Comparison of ENCODE assay signal across 17 cellular contexts in the genomic region with DNA sequence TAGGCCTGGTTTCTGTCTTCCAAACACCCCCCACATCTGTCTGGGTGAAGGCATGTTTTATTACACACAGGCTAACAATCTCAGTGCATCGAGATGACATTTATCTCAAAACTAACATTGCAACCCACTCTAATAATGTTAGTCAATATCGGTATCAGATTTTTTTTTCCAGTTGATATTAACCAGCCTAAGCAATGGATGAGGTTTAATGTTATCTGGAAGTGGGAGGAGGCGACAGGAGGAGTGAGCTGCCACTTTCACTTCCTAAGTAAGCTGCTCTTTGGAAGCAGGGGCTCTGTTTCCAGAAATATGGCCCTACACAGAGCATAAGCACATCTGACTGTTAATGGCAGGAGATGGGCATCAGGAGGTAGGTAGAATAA. TPM values are rescaled to one million over a fixed set of nuclear protein-coding genes. Genes with fewer than 3 reads are reported as not detected.
DNase-seq lines count a peak whose midpoint lies in the region; ATAC-seq, FAIRE-seq and TF ChIP-seq lines count a peak whose summit lies in the region.
"Had no signal": no experiment of that assay in that cellular context is flagged by ENCODE, and none has a peak within 500 bp of the region (broad histone marks: within the 10 kb centered on the region; RNA-seq: fewer than 3 reads in every experiment).

No MANE protein-coding gene starts in this region.

- H3K9me3 Mint-ChIP-seq in astrocyte (ENCODE audit: unreplicated experiment) (no peaks in the 10 kb centered on the region), mesothelial cell of epicardium (no peaks in the 10 kb centered on the region)
- H3K9me3 Mint-ChIP-seq: activated naive CD4-positive, alpha-beta T cell treated with anti-CD3 and anti-CD28 coated beads, Interleukin-2, amount 50 U/mL, for 24 hours; T-cell had no signal

- no peaks in the 10 kb centered on the region for H3K9me3 ChIP-seq in right atrium auricular region
- no peaks in the 10 kb centered on the region for H3K9me3 ChIP-seq in astrocyte (ENCODE audit: insufficient read depth, low read depth, low read length)
- no peaks in the 10 kb centered on the region for H3K9me3 ChIP-seq in upper lobe of right lung
- H3K9me3 ChIP-seq in kidney (ENCODE audit: control insufficient read depth in 1 of 2, low read length in 2 of 2), result no peaks in the 10 kb centered on the region

- H3K27ac Mint-ChIP-seq in astrocyte (ENCODE audit: unreplicated experiment) (peak overlapping the region; percentile 50), mesothelial cell of epicardium (peak overlapping the region; percentile 79)
- H3K27ac Mint-ChIP-seq: activated naive CD4-positive, alpha-beta T cell treated with anti-CD3 and anti-CD28 coated beads, Interleukin-2, amount 50 U/mL, for 24 hours had no signal

- H3K79me2 ChIP-seq in astrocyte (ENCODE audit: insufficient read depth, low read length), result peaks cover 42% of the 10 kb centered on the region

- H3K27ac ChIP-seq in right atrium auricular region (peak overlapping the region; percentile 95 to 97), astrocyte (ENCODE audit: low read depth, low read length) (no peak overlapping the region), upper lobe of right lung (peak overlapping the region; percentile 68), kidney (ENCODE audit: low read depth in 2 of 2, low read length in 2 of 2) (no peak overlapping the region)

- H3K36me3 ChIP-seq in right atrium auricular region (no peaks in the 10 kb centered on the region), astrocyte (ENCODE audit: insufficient read depth, low read length) (no peaks in the 10 kb centered on the region), upper lobe of right lung (no peaks in the 10 kb centered on the region), kidney (ENCODE audit: control insufficient read depth in 1 of 2, insufficient read depth in 2 of 2, low read length in 2 of 2) (no peaks in the 10 kb centered on the region)

- H3K36me3 Mint-ChIP-seq in astrocyte (ENCODE audit: low read depth, unreplicated experiment), result peaks cover 11% of the 10 kb centered on the region
- no peaks in the 10 kb centered on the region for H3K36me3 Mint-ChIP-seq in mesothelial cell of epicardium

- no peak for TF ChIP-seq CTCF in right atrium auricular region (IDR thresholded peaks at IDR 0.05)
- no peak for TF ChIP-seq CTCF in astrocyte (IDR thresholded peaks at IDR 0.05; ENCODE audit: insufficient read depth, low read depth, low read length)
- no peak for TF ChIP-seq CTCF in mesothelial cell of epicardium (IDR thresholded peaks at IDR 0.05; ENCODE audit: unreplicated experiment)
- no peak for TF ChIP-seq CTCF in upper lobe of right lung (IDR thresholded peaks at IDR 0.05)
- no peak for TF ChIP-seq CTCF in kidney (IDR thresholded peaks at IDR 0.05; ENCODE audit: borderline replicate concordance, extremely low read depth, insufficient read depth)

- H3K4me2 ChIP-seq in astrocyte (ENCODE audit: low read length), result no peak overlapping the region

- intact Hi-C loops in left ventricle myocardium superior (cut with micrococcal nuclease), result no loop called here
- intact Hi-C loops in upper lobe of right lung (cut with DNase I), result no loop called here
- intact Hi-C loops in kidney (cut with DNase I), result no loop called here

- H3K4me3 ChIP-seq in right atrium auricular region, result no peak overlapping the region
- no peak overlapping the region for H3K4me3 ChIP-seq in astrocyte (ENCODE audit: insufficient read depth, low read depth, low read length)
- H3K4me3 ChIP-seq in upper lobe of right lung, result no peak overlapping the region
- no peak overlapping the region for H3K4me3 ChIP-seq in kidney (ENCODE audit: low read length in 2 of 2)

- DNase-seq in right atrium auricular region (ENCODE audit: low spot score) (peak; percentile 51), left ventricle myocardium superior (no peak), astrocyte (ENCODE audit: low read depth) (no peak), mesothelial cell of epicardium (ENCODE audit: low spot score in 2 of 2, unreplicated experiment in 2 of 2) (no peak), upper lobe of right lung (no peak), UCSD-AML1 (lab: John Stamatoyannopoulos, UW; ENCODE audit: unreplicated experiment) (no peak), kidney (no peak), NOMO-1 treated with DMSO at 0.1 percent for 48 hours (lab: John Stamatoyannopoulos, UW; ENCODE audit: unreplicated experiment) (no peak)
- DNase-seq: cerebellar nuclear complex, glutamatergic neuron, NCI-H2029 treated with DMSO at 0.1 percent for 48 hours, NCI-H526, T-cell, trophoblast cell had no signal

- no peaks in the 10 kb centered on the region for H4K20me1 ChIP-seq in astrocyte (ENCODE audit: insufficient read depth, low read length)

- H3K4me1 ChIP-seq in right atrium auricular region (peaks cover 0 to 96% of the 10 kb centered on the region in 2 donors), astrocyte (ENCODE audit: insufficient read depth, low read length) (peaks cover 51% of the 10 kb centered on the region), upper lobe of right lung (peaks cover 91% of the 10 kb centered on the region), kidney (ENCODE audit: control insufficient read depth in 1 of 2, insufficient read depth in 1 of 2, low read depth in 1 of 2, low read length in 2 of 2) (peaks cover 18 to 39% of the 10 kb centered on the region in 2 donors)

- no peaks in the 10 kb centered on the region for H3K27me3 Mint-ChIP-seq in astrocyte (ENCODE audit: low read depth, unreplicated experiment)
- H3K27me3 Mint-ChIP-seq in mesothelial cell of epicardium (ENCODE audit: low read depth), result no peaks in the 10 kb centered on the region
- H3K27me3 Mint-ChIP-seq: activated naive CD4-positive, alpha-beta T cell treated with anti-CD3 and anti-CD28 coated beads, Interleukin-2, amount 50 U/mL, for 24 hours; T-cell had no signal

- FAIRE-seq in astrocyte (lab: Jason Lieb, UNC) (no peak), kidney (lab: Jason Lieb, UNC) (no peak)
- FAIRE-seq: D721Med, keratinocyte had no signal

- H3K4me1 Mint-ChIP-seq in astrocyte (ENCODE audit: low read depth, unreplicated experiment) (peaks cover 63% of the 10 kb centered on the region), mesothelial cell of epicardium (peaks cover 66% of the 10 kb centered on the region)

- H3K4me3 Mint-ChIP-seq in astrocyte (ENCODE audit: unreplicated experiment), result no peak overlapping the region
- H3K4me3 Mint-ChIP-seq in mesothelial cell of epicardium, result no peak overlapping the region
- H3K4me3 Mint-ChIP-seq: activated naive CD4-positive, alpha-beta T cell treated with anti-CD3 and anti-CD28 coated beads, Interleukin-2, amount 50 U/mL, for 24 hours; T-cell had no signal

- no peaks in the 10 kb centered on the region for H3K27me3 ChIP-seq in right atrium auricular region
- H3K27me3 ChIP-seq in astrocyte (ENCODE audit: insufficient read depth, low read length), result no peaks in the 10 kb centered on the region
- no peaks in the 10 kb centered on the region for H3K27me3 ChIP-seq in upper lobe of right lung

- ATAC-seq in left ventricle myocardium superior, result no peak
- ATAC-seq in upper lobe of right lung, result no peak
- ATAC-seq: T-cell had no signal

- H3K9ac ChIP-seq in astrocyte (ENCODE audit: low read length), result no peak overlapping the region
- no peak overlapping the region for H3K9ac ChIP-seq in kidney (ENCODE audit: low read length in 2 of 2)

- no peak overlapping the region for H2AFZ ChIP-seq in astrocyte (ENCODE audit: low read depth, low read length)

RNA-seq across cellular contexts. Expression of gene NOD1, which starts 5.2 kb away (rescaled TPM):
- 10 to 100 TPM in 1 of 2 donors, 1 to 10 TPM in 1; 9.0 to 11.2 TPM for total RNA-seq in right atrium auricular region
- total RNA-seq in left ventricle myocardium superior, result 6.9 TPM
- total RNA-seq in astrocyte, result 9.3 and 9.7 TPM in 2 replicates
- 9.5 to 10.3 TPM (median 10.2 TPM) in 3 replicates for total RNA-seq in mesothelial cell of epicardium
- total RNA-seq in upper lobe of right lung, result 43.5 TPM
- total RNA-seq in kidney, result 15.6 TPM
- 3.8 TPM for polyA plus RNA-seq in kidney (ENCODE audit: insufficient read depth, low read depth, low replicate concordance)

RNA-seq across cellular contexts. Expression of gene GGCT, which starts 31.2 kb away (rescaled TPM):
- total RNA-seq in right atrium auricular region (10 to 100 TPM; 15.1 to 27.6 TPM), left ventricle myocardium superior (18.2 TPM), astrocyte (27.7 and 29.6 TPM in 2 replicates), mesothelial cell of epicardium (36.5 to 37.5 TPM (median 36.6 TPM) in 3 replicates), upper lobe of right lung (25.6 TPM), kidney (23.8 TPM)
- polyA plus RNA-seq in kidney (ENCODE audit: insufficient read depth, low read depth, low replicate concordance), result 70.1 TPM

Comparison
In these comparisons a context has a peak if more than half of its experiments do, and no peak if none do; other contexts are left out.
1. H3K27ac ChIP-seq: peak in right atrium auricular region (2 of 2) and upper lobe of right lung (single experiment); none in astrocyte (single experiment) and kidney (0 of 2).